ENCODE assay signal across 9 cellular contexts in the genomic region with DNA sequence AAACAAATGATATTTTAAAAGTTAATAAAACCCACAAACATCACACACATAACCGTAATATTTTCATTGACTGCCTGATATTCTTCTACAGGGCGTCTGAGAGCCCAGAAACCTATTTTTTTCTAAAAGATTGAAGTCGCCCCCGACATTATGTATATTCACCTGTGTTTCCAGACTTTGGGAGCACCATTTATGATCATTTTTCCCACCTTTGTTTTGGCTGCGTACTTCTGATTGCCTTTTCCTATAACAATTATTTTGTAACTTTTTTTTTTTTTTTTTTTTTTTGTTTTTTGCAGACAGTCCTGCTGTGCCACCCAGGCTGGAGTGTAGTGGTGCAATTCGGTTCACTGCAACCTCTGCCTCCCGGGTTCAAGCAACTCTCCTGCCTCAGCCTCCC. TPM values are rescaled to one million over a fixed set of nuclear protein-coding genes. Genes with fewer than 3 reads are reported as not detected.
A peak's percentile ranks its signal among the peaks of the same experiment; 100 is the strongest.
DNase-seq lines count a peak whose midpoint lies in the region; ATAC-seq and TF ChIP-seq lines count a peak whose summit lies in the region.
"Had no signal": no experiment of that assay in that cellular context is flagged by ENCODE, and none has a peak within 500 bp of the region (broad histone marks: within the 10 kb centered on the region; RNA-seq: fewer than 3 reads in every experiment).

No MANE protein-coding gene starts in this region.

- H3K9me3 ChIP-seq in right atrium auricular region (no peaks in the 10 kb centered on the region), body of pancreas (no peaks in the 10 kb centered on the region)

- 84 to 89% methylated on average over 7 of the region's 7 CpGs for WGBS in body of pancreas, 2 donors

- DNase-seq in right atrium auricular region (ENCODE audit: low spot score) (no peak), Right ventricle myocardium superior (no peak), mesothelial cell of epicardium (ENCODE audit: low spot score in 2 of 2, unreplicated experiment in 2 of 2) (no peak), NCI-H2081 treated with DMSO at 0.1 percent for 48 hours (lab: John Stamatoyannopoulos, UW) (no peak), OCI-M1 (lab: John Stamatoyannopoulos, UW) (no peak), body of pancreas (no peak)
- DNase-seq: EL had no signal

- TF ChIP-seq CTCF in right atrium auricular region (IDR thresholded peaks at IDR 0.05) (no peak), brain (conservative IDR thresholded peaks at IDR 0.05) (no peak), mesothelial cell of epicardium (IDR thresholded peaks at IDR 0.05; ENCODE audit: unreplicated experiment) (no peak), body of pancreas (IDR thresholded peaks at IDR 0.05) (no peak)

- H3K4me1 Mint-ChIP-seq in brain (peaks cover 43% of the 10 kb centered on the region), mesothelial cell of epicardium (peaks cover 27% of the 10 kb centered on the region)

- H3K36me3 Mint-ChIP-seq in brain (peaks cover 28% of the 10 kb centered on the region), mesothelial cell of epicardium (peaks cover 4% of the 10 kb centered on the region)

- H3K9me3 Mint-ChIP-seq in brain (no peaks in the 10 kb centered on the region), mesothelial cell of epicardium (no peaks in the 10 kb centered on the region)

- peaks cover 0 to 25% of the 10 kb centered on the region in 2 donors for H3K4me1 ChIP-seq in right atrium auricular region
- H3K4me1 ChIP-seq in body of pancreas: peaks cover 34% of the 10 kb centered on the region

- TF ChIP-seq POLR2A in body of pancreas (IDR thresholded peaks at IDR 0.05): no peak

- H3K36me3 ChIP-seq in right atrium auricular region (no peaks in the 10 kb centered on the region), body of pancreas (replicated peaks in 1 of 2; ENCODE audit: insufficient read depth in 1 of 2, low read depth in 2 of 2) (no peaks in the 10 kb centered on the region)

- H3K27ac Mint-ChIP-seq in brain (peak overlapping the region; percentile 86 to 97 (median 95)), mesothelial cell of epicardium (peak overlapping the region; percentile 93)

- no peak for ATAC-seq in Right ventricle myocardium superior (ENCODE audit: poor library complexity)
- no peak for ATAC-seq in HG02623 (IDR thresholded peaks at IDR 0.05; ENCODE audit: unreplicated experiment)
- no peak for ATAC-seq in body of pancreas

- H3K27me3 ChIP-seq in right atrium auricular region (no peaks in the 10 kb centered on the region), body of pancreas (no peaks in the 10 kb centered on the region)

- H3K27me3 Mint-ChIP-seq in brain: peaks cover 14% of the 10 kb centered on the region
- H3K27me3 Mint-ChIP-seq in mesothelial cell of epicardium (ENCODE audit: low read depth): no peaks in the 10 kb centered on the region

- peak overlapping the region; percentile 88 to 97 (median 95) for H3K4me3 Mint-ChIP-seq in brain
- H3K4me3 Mint-ChIP-seq in mesothelial cell of epicardium: peak overlapping the region; percentile 83

- peak overlapping the region; percentile 92 to 94 for H3K4me3 ChIP-seq in right atrium auricular region
- H3K4me3 ChIP-seq in body of pancreas: no peak overlapping the region

- H3K27ac ChIP-seq in right atrium auricular region (peak overlapping the region; percentile 87 to 90), body of pancreas (peak overlapping the region in 2 of 4 donors; percentile 87 to 98)

- intact Hi-C loops in Right ventricle myocardium superior (cut with DNase I) (no loop called here), body of pancreas (cut with DNase I) (no loop called here)

RNA-seq across cellular contexts. Expression of gene ACBD3, which starts 0.8 kb away (rescaled TPM):
- 10 to 100 TPM; 32.9 to 48.8 TPM for total RNA-seq in right atrium auricular region
- 23.8 TPM for total RNA-seq in Right ventricle myocardium superior
- 13.7 TPM for polyA plus RNA-seq in brain (ENCODE audit: insufficient read depth, low read depth, low replicate concordance)
- total RNA-seq in mesothelial cell of epicardium: 44.7 to 45.8 TPM (median 45.7 TPM) in 3 replicates
- total RNA-seq in body of pancreas: 10 to 100 TPM; 27.0 to 34.3 TPM

RNA-seq across cellular contexts. Expression of gene MIXL1, which starts 36.1 kb away (rescaled TPM):
- total RNA-seq in right atrium auricular region: not detected
- total RNA-seq in Right ventricle myocardium superior: not detected
- polyA plus RNA-seq in brain (ENCODE audit: insufficient read depth, low read depth, low replicate concordance): not detected
- 3.2 to 4.3 TPM (median 3.4 TPM) in 3 replicates for total RNA-seq in mesothelial cell of epicardium
- not detected for total RNA-seq in body of pancreas

Comparison
In these comparisons a context has a peak if more than half of its experiments do, and no peak if none do; other contexts are left out.
1. H3K4me3 ChIP-seq: peak in right atrium auricular region (2 of 2); none in body of pancreas (0 of 2).